ENCODE assay signal across 15 cellular contexts in the genomic region with DNA sequence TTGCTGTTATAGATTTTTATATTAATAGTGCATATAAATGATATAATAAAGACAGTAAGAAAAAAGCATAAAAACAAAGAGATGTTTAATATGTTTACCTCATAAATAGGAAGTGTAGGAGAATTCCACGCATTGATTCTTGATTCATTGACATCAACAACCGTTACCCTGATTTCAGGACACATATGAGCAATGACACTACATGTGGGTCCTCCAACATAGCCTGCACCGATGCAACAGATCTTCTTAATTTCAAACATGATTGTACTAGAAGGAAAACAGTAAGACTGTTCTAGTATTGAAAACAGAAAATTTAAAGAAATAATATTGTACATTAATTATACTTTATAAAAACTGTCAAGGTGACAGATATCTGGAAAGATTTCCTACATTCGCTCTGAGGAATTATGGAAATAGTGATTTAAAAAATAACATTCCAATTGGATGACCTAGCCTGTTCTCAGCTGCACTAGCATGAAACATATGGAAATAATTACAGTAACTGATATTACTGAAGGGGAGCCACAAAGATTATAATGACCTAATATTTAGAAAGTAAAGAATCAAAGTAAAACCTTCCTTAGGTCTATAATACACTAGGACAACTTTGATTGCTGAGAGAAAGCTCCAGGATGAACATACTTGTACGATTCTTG. TPM values are rescaled to one million over a fixed set of nuclear protein-coding genes. Genes with fewer than 3 reads are reported as not detected.
DNase-seq lines count a peak whose midpoint lies in the region; ATAC-seq, FAIRE-seq and TF ChIP-seq lines count a peak whose summit lies in the region.
"Had no signal": no experiment of that assay in that cellular context is flagged by ENCODE, and none has a peak within 500 bp of the region (broad histone marks: within the 10 kb centered on the region; RNA-seq: fewer than 3 reads in every experiment).

No MANE protein-coding gene starts in this region.

- no peak overlapping the region for H2AFZ ChIP-seq in GM12878 (ENCODE audit: control insufficient read depth, low read depth, low read length)

- H3K4me2 ChIP-seq in A549: peak overlapping the region; percentile 86
- peak overlapping the region; percentile 17; the same call in 1 of the 2 replicates for H3K4me2 ChIP-seq in GM12878 (ENCODE audit: control insufficient read depth, insufficient read depth)

- TF ChIP-seq CTCF in A549 (IDR thresholded peaks at IDR 0.05) (no peak), HFF-Myc (IDR thresholded peaks at IDR 0.05; ENCODE audit: low read depth, low read length, missing control alignments) (no peak), GM12878 (IDR thresholded peaks at IDR 0.05 in 2 of 3, conservative IDR thresholded peaks at IDR 0.05 in 1 of 3; ENCODE audit: control insufficient read depth in 2 of 3, extremely low read depth in 1 of 3, insufficient read depth in 1 of 3, low read depth in 3 of 3, low read length in 3 of 3) (no peak)

- H3K9me3 ChIP-seq in A549 (no peaks in the 10 kb centered on the region), GM12878 (replicated peaks; ENCODE audit: control insufficient read depth, insufficient read depth, low read length) (no peaks in the 10 kb centered on the region)

- no peak overlapping the region for H3K9ac ChIP-seq in GM12878 (ENCODE audit: control insufficient read depth, insufficient read depth, low read length)

- RAD21 ChIA-PET in GM12878 (lab: Charles Lee; ENCODE audit: unreplicated experiment): no interaction called here

- under 1% methylated on average over 5 of the region's 5 CpGs for WGBS in A549 (ENCODE audit: missing lambda C conversion rate)
- WGBS in GM12878 (ENCODE audit: insufficient coverage, insufficient replicate concordance, low lambda C conversion rate, missing lambda C conversion rate): over 99% methylated on average over 5 of the region's 5 CpGs

- BruUV-seq in GM12878 (replicated peaks; lab: Mats Ljungman, UMichigan): no TSS peak

- TF ChIP-seq RAD21 in A549 (conservative IDR thresholded peaks at IDR 0.05 in 1 of 2, IDR thresholded peaks at IDR 0.05 in 1 of 2): no peak
- TF ChIP-seq RAD21 in GM12878 (IDR thresholded peaks at IDR 0.05; ENCODE audit: insufficient read depth, low read depth, low read length): no peak

- H3K27ac ChIP-seq in A549 (peak overlapping the region; percentile 96 to 99), GM12878 (ENCODE audit: control insufficient read depth, insufficient read depth) (no peak overlapping the region)

- no peak for TF ChIP-seq POLR2A in A549 (IDR thresholded peaks at IDR 0.05; ENCODE audit: low read length)
- no peak for TF ChIP-seq POLR2A in GM12878 (IDR thresholded peaks at IDR 0.05; ENCODE audit: low read depth, low read length)

- SMC1A ChIA-PET in GM12878 (lab: Charles Lee; ENCODE audit: uncharacterized antibody, unreplicated experiment): interaction anchor here (1.2 kb wide), 1 partner anchor 77 kb away, joined by 3 read pairs; no protein-coding TSS in a partner anchor

- in situ Hi-C loops in GM12878 (cut with MboI): no loop called here

- ATAC-seq in A549 (0 out of 6 replicates have a peak, but pooled peaks of 1 of the 2 experiments have one; percentile 13), GM12878 (no peak)
- ATAC-seq: activated CD4-positive, alpha-beta T cell treated with anti-CD3 and anti-CD28 coated beads for 36 hours; activated naive CD4-positive, alpha-beta T cell treated with anti-CD3 and anti-CD28 coated beads, Interleukin-2, amount 50 U/mL, for 72 hours had no signal

- intact Hi-C loops in GM12878 (cut with micrococcal nuclease; ENCODE audit: unreplicated experiment): no loop called here

- peaks cover 32% of the 10 kb centered on the region for H3K4me1 ChIP-seq in A549
- H3K4me1 ChIP-seq in GM12878 (ENCODE audit: control insufficient read depth, insufficient read depth, low read length): no peaks in the 10 kb centered on the region

- CTCF ChIA-PET in A549 (lab: Yijun Ruan, JAX) (interaction anchor here (1.0 to 1.2 kb wide), 3 partner anchors 52 to 117 kb away, joined by 3 to 6 read pairs (median 4); a partner anchor contains a TSS), GM12878 (lab: Yijun Ruan, JAX) (interaction anchor here (0.6 kb wide), 1 partner anchor 212 kb away, joined by 3 read pairs; no protein-coding TSS in a partner anchor)

- H3K27me3 ChIP-seq in GM12878 (replicated peaks in 1 of 2; ENCODE audit: control insufficient read depth in 2 of 2, insufficient read depth in 2 of 2, low read length in 1 of 2): no peaks in the 10 kb centered on the region

- H3K4me3 ChIP-seq in A549: peak overlapping the region; percentile 92
- H3K4me3 ChIP-seq in HFF-Myc (replicated peaks; ENCODE audit: low read depth, low read length): no peak overlapping the region
- H3K4me3 ChIP-seq in GM12878: no peak overlapping the region

- DNase-seq in A549 (ENCODE audit: low read depth in 1 of 2, low spot score in 1 of 2) (no peak), HFF-Myc (ENCODE audit: extremely low read depth, low read depth) (peak; percentile 35), GM12878 (ENCODE audit: low read depth, low spot score) (no peak), iris pigment epithelial cell (ENCODE audit: low read depth) (peak; percentile 68), COLO829 (ENCODE audit: low spot score) (no peak), NOMO-1 treated with dmso at 0.1 percent for 144 hours (lab: John Stamatoyannopoulos, UW; ENCODE audit: unreplicated experiment) (no peak), NOMO-1 treated with DMSO at 0.1 percent for 48 hours (lab: John Stamatoyannopoulos, UW; ENCODE audit: unreplicated experiment) (no peak), H4 (ENCODE audit: low spot score) (no peak)
- DNase-seq: activated CD4-positive, alpha-beta T cell treated with anti-CD3 and anti-CD28 coated beads for 36 hours; activated T-cell treated with anti-CD3 and anti-CD28 coated beads for 4 hours; AML-193; cerebellar nuclear complex; hippocampal formation; NCI-H774 had no signal

- no peak for TF ChIP-seq EP300 in A549 (IDR thresholded peaks at IDR 0.05)
- TF ChIP-seq EP300 in GM12878 (IDR thresholded peaks at IDR 0.05; ENCODE audit: borderline replicate concordance in 1 of 2, control insufficient read depth in 1 of 2, low read depth in 2 of 2, low read length in 2 of 2): no peak

- POLR2A ChIA-PET in A549 (lab: Yijun Ruan, JAX) (interaction anchor here (0.6 to 5.1 kb wide), 3 partner anchors 52 to 492 kb away, joined by 3 to 36 read pairs (median 4); a partner anchor contains a TSS), GM12878 (lab: Charles Lee) (no interaction called here)

- no peak for FAIRE-seq in A549 (lab: Jason Lieb, UNC)
- FAIRE-seq in GM12878 (lab: Jason Lieb, UNC): no peak

- H3K36me3 ChIP-seq in GM12878 (ENCODE audit: control insufficient read depth in 2 of 2, insufficient read depth in 2 of 2, low read length in 1 of 2): peaks cover 0 to 9% of the 10 kb centered on the region in 2 experiments; a peak in 2 of 4 replicates

- no peaks in the 10 kb centered on the region for H4K20me1 ChIP-seq in GM12878 (ENCODE audit: control insufficient read depth, insufficient read depth)

- H3K79me2 ChIP-seq in GM12878 (ENCODE audit: control insufficient read depth, insufficient read depth, low read length): peaks cover 27% of the 10 kb centered on the region

TF ChIP-seq in A549, 52 proteins besides CTCF, POLR2A, EP300 and RAD21 (continues in another document):
- TF ChIP-seq, protein P1, sequence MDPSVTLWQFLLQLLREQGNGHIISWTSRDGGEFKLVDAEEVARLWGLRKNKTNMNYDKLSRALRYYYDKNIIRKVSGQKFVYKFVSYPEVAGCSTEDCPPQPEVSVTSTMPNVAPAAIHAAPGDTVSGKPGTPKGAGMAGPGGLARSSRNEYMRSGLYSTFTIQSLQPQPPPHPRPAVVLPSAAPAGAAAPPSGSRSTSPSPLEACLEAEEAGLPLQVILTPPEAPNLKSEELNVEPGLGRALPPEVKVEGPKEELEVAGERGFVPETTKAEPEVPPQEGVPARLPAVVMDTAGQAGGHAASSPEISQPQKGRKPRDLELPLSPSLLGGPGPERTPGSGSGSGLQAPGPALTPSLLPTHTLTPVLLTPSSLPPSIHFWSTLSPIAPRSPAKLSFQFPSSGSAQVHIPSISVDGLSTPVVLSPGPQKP (IDR thresholded peaks at IDR 0.05; ENCODE audit: low read depth, low read length): no peak
- TF ChIP-seq CHD4 (IDR thresholded peaks at IDR 0.05; ENCODE audit: borderline replicate concordance): no peak

RNA-seq across cellular contexts. Expression of a gene that starts 5.9 kb away (rescaled TPM):
- 417 and 610 TPM in 2 replicates for polyA plus RNA-seq in A549 (2011; rRNA removed)
- 219 and 276 TPM in 2 replicates for polyA plus RNA-seq in A549 (2012; cell fraction: cytosol; rRNA removed)
- 133 and 438 TPM in 2 replicates for polyA plus RNA-seq in A549 (2012; cell fraction: nucleus; rRNA removed)
- polyA plus RNA-seq in A549 (2017; fragmentation: RNase III; extraction: RNeasy Plus Mini Kit Qiagen cat#74134 plus additional on column Dnase treatment): 597 to 691 TPM (median 679 TPM) in 3 replicates
- polyA minus RNA-seq in A549 (2011; rRNA and poly(A)+ RNA removed): 250 and 294 TPM in 2 replicates
- total RNA-seq in GM12878 (2013; cell fraction: nucleolus; rRNA removed): 16.1 and 18.7 TPM in 2 replicates
- 19.7 and 22.6 TPM in 2 replicates for total RNA-seq in GM12878 (2014; rRNA removed)
- 17.4 and 22.0 TPM in 2 replicates for total RNA-seq in GM12878 (2014; rRNA removed; fragmentation: Illumina TruSeq; extraction: Trizol)
- 32.9 and 33.1 TPM in 2 replicates for total RNA-seq in GM12878 (2021)
- polyA plus RNA-seq in GM12878 (2011; ENCODE audit: low read depth): 16.4 TPM
- polyA plus RNA-seq in GM12878 (2011; rRNA removed): 28.4 and 47.1 TPM in 2 replicates
- 11.2 and 17.8 TPM in 2 replicates for polyA plus RNA-seq in GM12878 (2011; cell fraction: cytosol; rRNA removed)
- 6.8 and 9.8 TPM in 2 replicates for polyA plus RNA-seq in GM12878 (2011; cell fraction: nucleus; rRNA removed)
- polyA plus RNA-seq in GM12878 (2012): 23.3 and 23.4 TPM in 2 replicates
- polyA plus RNA-seq in GM12878 (2014; fragmentation: Illumina TruSeq; extraction: Trizol): 28.7 and 45.0 TPM in 2 replicates
- polyA plus RNA-seq in GM12878 (2014; fragmentation: Nextera tagmentation; extraction: Ambion mirVana): 10 to 100 TPM; 11.1 to 11.3 TPM
- polyA plus RNA-seq in GM12878 (2014; rRNA removed): 23.2 and 25.1 TPM in 2 replicates
- polyA plus RNA-seq in GM12878 (2016; fragmentation: Nextera tagmentation; extraction: Ambion mirVana): 10 to 100 TPM; 56.0 to 60.3 TPM
- 16.4 and 20.8 TPM in 2 replicates for polyA minus RNA-seq in GM12878 (2011; rRNA and poly(A)+ RNA removed)
- 18.7 and 22.1 TPM in 2 replicates for polyA minus RNA-seq in GM12878 (2011; cell fraction: cytosol; rRNA and poly(A)+ RNA removed)
- polyA minus RNA-seq in GM12878 (2011; cell fraction: nucleus; rRNA and poly(A)+ RNA removed): 3.6 and 8.5 TPM in 2 replicates
- 118 and 170 TPM in 2 replicates for total RNA-seq in H4 (2014; rRNA removed; shearing (Covaris generic))

Comparison
In these comparisons a context has a peak if more than half of its experiments do, and no peak if none do; other contexts are left out.
1. DNase-seq: peak in HFF-Myc (single experiment) and iris pigment epithelial cell (single experiment); none in A549 (0 of 2), GM12878 (single experiment), COLO829 (single experiment), NOMO-1 treated with dmso at 0.1 percent for 144 hours (single experiment), NOMO-1 treated with DMSO at 0.1 percent for 48 hours (single experiment) and H4 (single experiment).